33 cellular contexts compared by ENCODE assay signal in the genomic region with DNA sequence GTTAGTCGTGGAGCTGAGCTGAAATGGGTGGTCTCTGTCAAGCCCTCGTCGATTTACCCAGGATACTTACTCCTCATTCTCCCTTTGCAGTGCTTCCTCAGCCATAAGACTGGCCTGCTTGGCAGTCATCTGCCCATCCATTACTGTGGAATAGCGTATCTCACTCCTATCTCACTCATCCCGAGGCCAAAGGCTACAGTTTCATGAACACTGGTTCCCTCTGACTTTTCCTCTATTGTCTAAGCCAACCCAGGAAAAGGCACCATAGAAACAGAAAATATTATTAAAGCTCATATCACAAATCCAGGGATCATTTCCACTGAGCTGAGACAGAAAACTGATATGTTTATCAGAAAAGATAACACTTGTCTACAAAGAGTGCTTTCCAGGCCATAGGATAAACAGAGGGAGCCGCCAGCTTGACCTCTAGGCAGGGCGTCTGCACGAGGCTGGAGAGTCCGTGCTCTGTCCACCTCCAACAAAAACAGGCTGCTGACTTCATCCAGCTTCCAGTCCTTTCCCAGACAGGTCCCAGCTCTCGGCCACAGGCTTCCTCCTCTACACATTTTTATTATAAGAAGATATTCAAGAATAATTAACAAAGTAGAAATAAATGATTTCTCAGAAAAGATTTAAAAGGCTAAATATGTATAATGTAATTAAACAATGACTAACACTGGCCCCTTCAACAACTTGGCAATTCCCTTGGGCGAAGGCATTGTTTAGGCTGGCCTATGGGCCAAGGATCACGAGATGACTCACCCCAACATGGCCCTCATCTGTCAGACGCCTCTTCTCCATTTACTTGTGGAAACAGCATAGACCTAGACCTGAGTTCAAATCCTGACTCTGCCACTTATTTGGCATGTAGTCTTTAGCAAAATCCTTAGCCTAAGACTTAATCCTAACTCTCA. TPM values are rescaled to one million over a fixed set of nuclear protein-coding genes. Genes with fewer than 3 reads are reported as not detected.
A peak's percentile ranks its signal among the peaks of the same experiment; 100 is the strongest.
DNase-seq lines count a peak whose midpoint lies in the region; ATAC-seq and TF ChIP-seq lines count a peak whose summit lies in the region.
"Had no signal": no experiment of that assay in that cellular context is flagged by ENCODE, and none has a peak within 500 bp of the region (broad histone marks: within the 10 kb centered on the region; RNA-seq: fewer than 3 reads in every experiment).

No MANE protein-coding gene starts in this region.

- no peak overlapping the region for H2BK120ac ChIP-seq in H9 (ENCODE audit: low read depth, low read length, poor library complexity, severe bottlenecking)

- H4K8ac ChIP-seq in H9 (replicated peaks; ENCODE audit: insufficient read length, low read depth, low read length) = no peak overlapping the region

- DNase-seq in AG08396 (ENCODE audit: low spot score) (peak; percentile 23), body of pancreas (peak in 1 of 4 donors; percentile 7), hepatocyte (ENCODE audit: low spot score) (no peak), anterior cingulate cortex (lab: John Stamatoyannopoulos, UW) (no peak), Caco-2 (no peak), H9 (no peak)
- DNase-seq: ACHN; activated CD4-positive, alpha-beta T cell treated with anti-CD3 and anti-CD28 coated beads, Interleukin-2, amount 50 U/mL, for 48 hours; activated CD4-positive, CD25-positive, alpha-beta regulatory T cell; activated naive CD4-positive, alpha-beta T cell treated with anti-CD3 and anti-CD28 coated beads, Interleukin-2, amount 10 ng/mL, durations not matched to agents 7 days and 5 days; amniotic stem cell; caudate nucleus; cortex of kidney; DMS53; endodermal cell; esophagus squamous epithelium; GF-D8; HCEC 1CT; NCI-H1694 treated with DMSO at 0.1 percent for 48 hours; NCI-H2171; NCI-H526; Peyer's patch; SJCRH30; stimulated activated CD4-positive, alpha-beta T cell treated with anti-CD3 and anti-CD28 coated beads, Interleukin-15, amount 100 ng/mL, for 24 hours; stimulated activated naive B cell treated with anti-CD40 and anti-IgM and Interleukin-4, amounts not matched to agents 10 μg/mL and 1 μg/mL and 100 μg/mL, for 72 hours; T-cell had no signal

- intact Hi-C loops in body of pancreas (cut with DNase I) (no loop called here), Caco-2 (cut with micrococcal nuclease; ENCODE audit: unreplicated experiment) (no loop called here)

- H3K4me2 ChIP-seq in hepatocyte = no peak overlapping the region
- no peak overlapping the region for H3K4me2 ChIP-seq in H9 (ENCODE audit: insufficient read depth, insufficient read length, low read length)
- H3K4me2 ChIP-seq: BLaER1 treated with 17β-estradiol and CSF1 and Interleukin-3, amounts not matched to agents 10 nM and 100 nM had no signal

- CTCF ChIA-PET in HEK293 (lab: Yijun Ruan, JAX) = interaction anchor here (0.7 kb wide), 2 partner anchors 63 to 130 kb away, joined by 3 read pairs; no protein-coding TSS in a partner anchor
- CTCF ChIA-PET in Caco-2 (lab: Charles Lee) = no interaction called here

- H3K14ac ChIP-seq in H9 (ENCODE audit: insufficient read depth, low read length) = no peak overlapping the region

- H3K79me1 ChIP-seq in H9 (ENCODE audit: insufficient read depth, low read depth, low read length, poor library complexity, severe bottlenecking) = no peaks in the 10 kb centered on the region

- H3K9me3 Mint-ChIP-seq in Caco-2 (ENCODE audit: unreplicated experiment) = peaks cover 11% of the 10 kb centered on the region
- H3K9me3 Mint-ChIP-seq in H9 = peaks cover 0 to 2% of the 10 kb centered on the region in 2 experiments; a peak in 2 of 5 replicates

- no peaks in the 10 kb centered on the region for H3K27me3 ChIP-seq in body of pancreas
- no peaks in the 10 kb centered on the region for H3K27me3 ChIP-seq in hepatocyte
- no peaks in the 10 kb centered on the region for H3K27me3 ChIP-seq in Caco-2 (replicated peaks; ENCODE audit: control insufficient read depth, insufficient read depth, low read length)
- no peaks in the 10 kb centered on the region for H3K27me3 ChIP-seq in H9 (ENCODE audit: insufficient read depth, low read length)
- H3K27me3 ChIP-seq: BLaER1 treated with 17β-estradiol and CSF1 and Interleukin-3, amounts not matched to agents 10 nM and 100 nM; esophagus squamous epithelium; neutrophil; Peyer's patch; SJCRH30 had no signal

- no peak overlapping the region for H2BK12ac ChIP-seq in H9 (ENCODE audit: insufficient read length, low read depth, low read length)

- H3K36me3 ChIP-seq in HEK293 (ENCODE audit: control insufficient read depth in 2 of 2, insufficient read depth in 1 of 2, low read length in 2 of 2) (no peaks in the 10 kb centered on the region), body of pancreas (replicated peaks in 1 of 2; ENCODE audit: insufficient read depth in 1 of 2, low read depth in 2 of 2) (no peaks in the 10 kb centered on the region), hepatocyte (replicated peaks; ENCODE audit: insufficient read depth, low read depth) (no peaks in the 10 kb centered on the region), Caco-2 (ENCODE audit: control insufficient read depth, insufficient read depth, low read length) (no peaks in the 10 kb centered on the region)
- H3K36me3 ChIP-seq: BLaER1 treated with 17β-estradiol and CSF1 and Interleukin-3, amounts not matched to agents 10 nM and 100 nM; esophagus squamous epithelium; neutrophil; Peyer's patch; SJCRH30 had no signal

- H4K20me1 ChIP-seq in hepatocyte (ENCODE audit: insufficient read depth, poor library complexity, severe bottlenecking) = no peaks in the 10 kb centered on the region
- H4K20me1 ChIP-seq in H9 (ENCODE audit: control insufficient read depth, insufficient read depth, insufficient read length) = no peaks in the 10 kb centered on the region
- H4K20me1 ChIP-seq: BLaER1 treated with 17β-estradiol and CSF1 and Interleukin-3, amounts not matched to agents 10 nM and 100 nM had no signal

- 62 to 63% methylated on average over 13 of the region's 13 CpGs for WGBS in body of pancreas, 2 donors
- 67% methylated on average over 13 of the region's 13 CpGs for WGBS in hepatocyte (ENCODE audit: low lambda C conversion rate, missing lambda C conversion rate)
- no CpG with 5 or more reads among the region's 13 CpGs for WGBS in H9 (ENCODE audit: extremely low coverage, insufficient read length, low lambda C conversion rate)

- no peaks in the 10 kb centered on the region for H3K23me2 ChIP-seq in H9 (ENCODE audit: insufficient read length, low read depth, low read length, poor library complexity, severe bottlenecking)

- no peak for TF ChIP-seq POLR2A in body of pancreas (IDR thresholded peaks at IDR 0.05)

- ATAC-seq in body of pancreas (peak; percentile 50), GM18498 (IDR thresholded peaks at IDR 0.05; ENCODE audit: unreplicated experiment) (no peak)
- ATAC-seq: stimulated activated naive B cell treated with anti-CD40 and anti-IgM and Interleukin-4, amounts not matched to agents 10 μg/mL and 1 μg/mL and 100 μg/mL, for 72 hours; T-cell had no signal

- no peak overlapping the region for H3K4ac ChIP-seq in H9 (ENCODE audit: low read depth, low read length)

- H3K4me1 ChIP-seq in HEK293 (ENCODE audit: control insufficient read depth, insufficient read depth, low read length) = no peaks in the 10 kb centered on the region
- H3K4me1 ChIP-seq in body of pancreas = no peaks in the 10 kb centered on the region
- no peaks in the 10 kb centered on the region for H3K4me1 ChIP-seq in hepatocyte (ENCODE audit: insufficient read depth)
- H3K4me1 ChIP-seq in Caco-2 = no peaks in the 10 kb centered on the region
- peaks cover 7% of the 10 kb centered on the region for H3K4me1 ChIP-seq in H9 (ENCODE audit: insufficient read depth, low read length)
- H3K4me1 ChIP-seq: BLaER1 treated with 17β-estradiol and CSF1 and Interleukin-3, amounts not matched to agents 10 nM and 100 nM; esophagus squamous epithelium; Peyer's patch had no signal

- no peak overlapping the region for H3K4me3 ChIP-seq in HEK293 (ENCODE audit: low read depth, low read length)
- H3K4me3 ChIP-seq in body of pancreas = no peak overlapping the region
- no peak overlapping the region for H3K4me3 ChIP-seq in hepatocyte
- no peak overlapping the region for H3K4me3 ChIP-seq in Caco-2 (ENCODE audit: low read depth, low read length)
- H3K4me3 ChIP-seq: BLaER1 treated with 17β-estradiol and CSF1 and Interleukin-3, amounts not matched to agents 10 nM and 100 nM; esophagus squamous epithelium; Peyer's patch; SJCRH30 had no signal

- TF ChIP-seq CTCF in HEK293 (tag by site-specific recombination; IDR thresholded peaks at IDR 0.05) (no peak), body of pancreas (IDR thresholded peaks at IDR 0.05) (no peak), hepatocyte (IDR thresholded peaks at IDR 0.05; ENCODE audit: poor library complexity) (no peak), Caco-2 (IDR thresholded peaks at IDR 0.05; ENCODE audit: insufficient read depth in 1 of 2, low read depth in 1 of 2, low read length in 1 of 2, severe bottlenecking in 1 of 2, unreplicated experiment in 1 of 2) (no peak), H9 (conservative IDR thresholded peaks at IDR 0.05) (no peak)

- H3K18ac ChIP-seq in H9 (ENCODE audit: insufficient read length, low read depth, low read length) = no peak overlapping the region

- no peak overlapping the region for H2BK15ac ChIP-seq in H9 (ENCODE audit: low read depth, low read length)

- H3K36me3 Mint-ChIP-seq in Caco-2 (ENCODE audit: insufficient read depth, unreplicated experiment) = no peaks in the 10 kb centered on the region
- H3K36me3 Mint-ChIP-seq in H9 (ENCODE audit: insufficient read depth in 1 of 3, low read depth in 3 of 3) = no peaks in the 10 kb centered on the region; a peak in 1 of 7 replicates
- H3K36me3 Mint-ChIP-seq: activated naive CD4-positive, alpha-beta T cell treated with anti-CD3 and anti-CD28 coated beads, Interleukin-2, amount 10 ng/mL, durations not matched to agents 7 days and 5 days; stimulated activated naive B cell treated with anti-CD40 and anti-IgM and Interleukin-4, amounts not matched to agents 10 μg/mL and 1 μg/mL and 100 μg/mL, for 72 hours; T-cell had no signal

- H2BK5ac ChIP-seq in H9 (ENCODE audit: insufficient read length, low read length) = no peak overlapping the region

- no peak overlapping the region for H3K4me3 Mint-ChIP-seq in Caco-2 (ENCODE audit: unreplicated experiment)
- H3K4me3 Mint-ChIP-seq in H9 = no peak overlapping the region
- H3K4me3 Mint-ChIP-seq: activated naive CD4-positive, alpha-beta T cell treated with anti-CD3 and anti-CD28 coated beads, Interleukin-2, amount 10 ng/mL, durations not matched to agents 7 days and 5 days; activated T-helper 1 cell treated with anti-CD3 and anti-CD28 coated beads, Interleukin-12 subunit alpha, Interleukin-12 subunit beta, Interleukin-2, Interleukin-4 antibody, amounts not matched to agents 30 ng/mL and 10 ng/mL and 1 ng/mL, durations not matched to agents 14 hours and 24 hours and 36 hours; endodermal cell; stimulated activated naive B cell treated with anti-CD40 and anti-IgM and Interleukin-4, amounts not matched to agents 10 μg/mL and 1 μg/mL and 100 μg/mL, for 72 hours; T-cell had no signal

- no peak overlapping the region for H2AK5ac ChIP-seq in H9 (ENCODE audit: insufficient read length, low read length)

- POLR2A ChIA-PET in HEK293 (lab: Yijun Ruan, JAX) = no interaction called here
- POLR2A ChIA-PET in Caco-2 (lab: Charles Lee) = no interaction called here

- H2AFZ ChIP-seq in hepatocyte = no peak overlapping the region
- no peak overlapping the region for H2AFZ ChIP-seq in H9 (ENCODE audit: low read length)

- no peak overlapping the region for H3K56ac ChIP-seq in H9 (ENCODE audit: insufficient read length, low read depth, low read length)

- H3K9ac ChIP-seq in H9 (ENCODE audit: extremely low read depth, insufficient read length, low read length) = no peak overlapping the region
- H3K9ac ChIP-seq: BLaER1 treated with 17β-estradiol and CSF1 and Interleukin-3, amounts not matched to agents 10 nM and 100 nM had no signal

- H3K9me2 ChIP-seq in hepatocyte (replicated peaks; ENCODE audit: insufficient read depth) = no peaks in the 10 kb centered on the region

- H3K79me2 ChIP-seq in hepatocyte (no peaks in the 10 kb centered on the region), H9 (ENCODE audit: insufficient read depth, low read length) (no peaks in the 10 kb centered on the region)

- H3K27ac Mint-ChIP-seq in Caco-2 (ENCODE audit: unreplicated experiment) (no peak overlapping the region), H9 (no peak overlapping the region)
- H3K27ac Mint-ChIP-seq: activated naive CD4-positive, alpha-beta T cell treated with anti-CD3 and anti-CD28 coated beads, Interleukin-2, amount 10 ng/mL, durations not matched to agents 7 days and 5 days; activated T-helper 1 cell treated with anti-CD3 and anti-CD28 coated beads, Interleukin-12 subunit alpha, Interleukin-12 subunit beta, Interleukin-2, Interleukin-4 antibody, amounts not matched to agents 30 ng/mL and 10 ng/mL and 1 ng/mL, durations not matched to agents 14 hours and 24 hours and 36 hours; endodermal cell; progenitor cell of endocrine pancreas; stimulated activated naive B cell treated with anti-CD40 and anti-IgM and Interleukin-4, amounts not matched to agents 10 μg/mL and 1 μg/mL and 100 μg/mL, for 72 hours; T-cell had no signal

- H3K27ac ChIP-seq in HEK293 (ENCODE audit: extremely low read depth, low read depth, low read length) (no peak overlapping the region), body of pancreas (no peak overlapping the region), hepatocyte (peak overlapping the region; percentile 15), H9 (ENCODE audit: insufficient read length, low read depth, low read length) (no peak overlapping the region)
- H3K27ac ChIP-seq: BLaER1 treated with 17β-estradiol and CSF1 and Interleukin-3, amounts not matched to agents 10 nM and 100 nM; neutrophil; Peyer's patch; SJCRH30 had no signal

- H2BK20ac ChIP-seq in H9 (ENCODE audit: low read depth, low read length, poor library complexity, severe bottlenecking) = no peak overlapping the region

- H4K91ac ChIP-seq in H9 (ENCODE audit: insufficient read length, low read depth, low read length) = no peak overlapping the region

- no TSS peak for BruUV-seq in Caco-2 (replicated peaks; lab: Mats Ljungman, UMichigan)

- H3K27me3 Mint-ChIP-seq in Caco-2 (ENCODE audit: insufficient read depth, unreplicated experiment) = peaks cover 10% of the 10 kb centered on the region
- peaks cover 1% of the 10 kb centered on the region; the same call in 1 of the 2 replicates for H3K27me3 Mint-ChIP-seq in H9 (ENCODE audit: low read depth)
- H3K27me3 Mint-ChIP-seq: progenitor cell of endocrine pancreas, T-cell had no signal

- H3K9me3 ChIP-seq in HEK293 (ENCODE audit: control insufficient read depth, insufficient read depth, low read depth, low read length) = no peaks in the 10 kb centered on the region
- H3K9me3 ChIP-seq in body of pancreas = no peaks in the 10 kb centered on the region
- H3K9me3 ChIP-seq in hepatocyte (ENCODE audit: low read depth) = no peaks in the 10 kb centered on the region
- H3K9me3 ChIP-seq in Caco-2 = peaks cover 6% of the 10 kb centered on the region; the same call in 1 of the 2 replicates
- H3K9me3 ChIP-seq in H9 (ENCODE audit: control insufficient read depth, low read depth, low read length) = no peaks in the 10 kb centered on the region
- H3K9me3 ChIP-seq: esophagus squamous epithelium, neutrophil, Peyer's patch had no signal

- H3K4me1 Mint-ChIP-seq in Caco-2 (ENCODE audit: low read depth, unreplicated experiment) (no peaks in the 10 kb centered on the region), H9 (no peaks in the 10 kb centered on the region)
- H3K4me1 Mint-ChIP-seq: activated naive CD4-positive, alpha-beta T cell treated with anti-CD3 and anti-CD28 coated beads, Interleukin-2, amount 10 ng/mL, durations not matched to agents 7 days and 5 days; endodermal cell; stimulated activated naive B cell treated with anti-CD40 and anti-IgM and Interleukin-4, amounts not matched to agents 10 μg/mL and 1 μg/mL and 100 μg/mL, for 72 hours; T-cell had no signal

- no peak overlapping the region for H4K5ac ChIP-seq in H9 (ENCODE audit: insufficient read length, low read depth, low read length)

- H3K23ac ChIP-seq in H9 (ENCODE audit: insufficient read length, low read depth, low read length) = no peak overlapping the region

- no peak overlapping the region for H3T11ph ChIP-seq in H9 (ENCODE audit: low read length)

RNA-seq across cellular contexts. Expression of a gene that starts 27.4 kb away (rescaled TPM):
- total RNA-seq in body of pancreas (10 to 100 TPM; 22.7 to 29.6 TPM), hepatocyte (17.9 and 20.4 TPM in 2 replicates), Caco-2 (2022) (0.35 and 0.73 TPM in 2 replicates), H9 (2021) (3.5 and 4.0 TPM in 2 replicates)
- 24.0 and 28.2 TPM in 2 replicates for polyA plus RNA-seq in hepatocyte
- total RNA-seq: lung microvascular endothelial cell had no signal
